In the genomic region with DNA sequence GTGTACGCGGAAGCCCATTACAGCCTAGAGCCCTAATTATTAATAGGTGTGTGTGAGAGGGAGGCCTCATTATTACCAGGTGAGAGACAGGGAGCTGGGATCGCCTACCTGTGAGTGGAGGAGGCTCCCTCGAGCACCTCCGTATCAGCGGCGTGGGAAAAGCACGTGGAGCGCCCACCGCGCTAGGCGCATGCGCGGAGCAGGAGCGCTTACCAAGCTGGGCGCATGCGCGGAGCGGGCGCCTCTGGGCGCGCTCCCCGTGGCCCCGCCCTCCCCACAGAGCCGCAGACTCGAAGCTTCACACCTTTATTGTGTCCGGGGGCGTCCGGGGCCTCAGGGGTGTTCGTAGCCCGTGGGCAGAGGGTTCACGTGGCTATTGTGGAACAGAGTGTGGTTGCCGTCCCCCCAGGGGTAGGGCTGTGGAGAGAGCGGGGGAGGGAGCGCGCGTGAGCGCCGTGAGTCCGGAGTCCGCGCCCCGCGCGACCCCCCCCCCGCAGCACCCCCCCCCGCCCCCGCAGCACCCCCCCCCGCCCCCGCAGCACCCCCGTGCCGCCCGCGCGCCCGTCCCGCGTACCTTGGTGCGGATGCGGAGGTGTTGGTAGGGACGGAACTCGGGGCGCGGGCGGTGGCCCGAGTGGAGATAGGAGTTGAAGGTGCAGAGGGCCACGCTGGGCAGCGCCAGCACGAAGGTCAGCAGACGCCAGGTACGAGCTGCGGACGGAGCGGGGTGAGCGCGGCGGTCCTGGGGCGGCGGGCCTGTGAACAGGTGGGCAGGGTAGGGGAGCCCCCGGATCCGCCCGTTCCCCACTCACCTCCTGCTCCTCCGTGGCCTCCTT, we compare ENCODE assay signal across 8 cellular contexts. TPM values are rescaled to one million over a fixed set of nuclear protein-coding genes. Genes with fewer than 3 reads are reported as not detected.
DNase-seq lines count a peak whose midpoint lies in the region; ATAC-seq and TF ChIP-seq lines count a peak whose summit lies in the region.

No MANE protein-coding gene starts in this region.

- H3K4me1 ChIP-seq in osteoblast (ENCODE audit: insufficient read depth, low read length) (no peaks in the 10 kb centered on the region), suprapubic skin (peaks cover 16% of the 10 kb centered on the region)

- H3K36me3 ChIP-seq in osteoblast (ENCODE audit: insufficient read depth, low read length): no peaks in the 10 kb centered on the region
- H3K36me3 ChIP-seq in suprapubic skin: no peaks in the 10 kb centered on the region

- H3K27me3 ChIP-seq in osteoblast (ENCODE audit: insufficient read depth, low read length) (peaks cover 11% of the 10 kb centered on the region), suprapubic skin (peaks cover under 1% of the 10 kb centered on the region)

- peak overlapping the region; percentile 74 for H2AFZ ChIP-seq in osteoblast (ENCODE audit: low read length)

- no peaks in the 10 kb centered on the region for H3K79me2 ChIP-seq in osteoblast (ENCODE audit: insufficient read depth, low read length)

- no peak overlapping the region for H3K27ac ChIP-seq in osteoblast (ENCODE audit: low read depth, low read length)
- H3K27ac ChIP-seq in suprapubic skin: no peak overlapping the region

- H3K4me3 ChIP-seq in fibroblast of pulmonary artery (replicated peaks; ENCODE audit: low read depth, low read length) (peak overlapping the region; percentile 32), osteoblast (ENCODE audit: insufficient read depth, low read length) (peak overlapping the region; percentile 51), suprapubic skin (peak overlapping the region; percentile 44)

- ATAC-seq in GM21360 (IDR thresholded peaks at IDR 0.05; ENCODE audit: unreplicated experiment): no peak

- no peak for TF ChIP-seq RAD21 in Ishikawa (IDR thresholded peaks at IDR 0.05; ENCODE audit: low read depth)

- 58% methylated on average over 5 of the region's 83 CpGs for WGBS in suprapubic skin

- DNase-seq in activated T-cell treated with anti-CD3 and anti-CD28 coated beads, Interleukin-2, amount 50 U/mL, for 1 hour: peak; percentile 76
- DNase-seq in fibroblast of pulmonary artery (ENCODE audit: low read depth) (peak; percentile 47), osteoblast (ENCODE audit: insufficient read length, low spot score, missing footprints) (peak; percentile 94), suprapubic skin (ENCODE audit: low spot score in 2 of 2) (no peak), cortex of kidney (lab: John Stamatoyannopoulos, UW) (no peak), DMS79 treated with DMSO at 0.1 percent for 48 hours (lab: John Stamatoyannopoulos, UW) (no peak)

- no peaks in the 10 kb centered on the region for H3K9me3 ChIP-seq in osteoblast (ENCODE audit: low read depth, low read length)
- no peaks in the 10 kb centered on the region for H3K9me3 ChIP-seq in suprapubic skin

- TF ChIP-seq EP300 in Ishikawa (IDR thresholded peaks at IDR 0.05; ENCODE audit: borderline replicate concordance) (no peak), suprapubic skin (IDR thresholded peaks at IDR 0.05) (no peak)

- H3K4me2 ChIP-seq in osteoblast (ENCODE audit: insufficient read depth, low read length): peak overlapping the region; percentile 57

- TF ChIP-seq POLR2A in suprapubic skin (IDR thresholded peaks at IDR 0.05): no peak

- no peaks in the 10 kb centered on the region for H4K20me1 ChIP-seq in osteoblast (ENCODE audit: insufficient read depth, low read length)

- TF ChIP-seq CTCF in fibroblast of pulmonary artery (IDR thresholded peaks at IDR 0.05; ENCODE audit: low read length, missing control alignments) (no peak), osteoblast (IDR thresholded peaks at IDR 0.05; ENCODE audit: extremely low read depth, low read depth, low read length) (no peak), suprapubic skin (IDR thresholded peaks at IDR 0.05) (no peak)

TF ChIP-seq in Ishikawa, 13 proteins besides CTCF, POLR2A, EP300 and RAD21:
- TF ChIP-seq TAF1 (IDR thresholded peaks at IDR 0.05; ENCODE audit: low read depth): no peak
- TF ChIP-seq, protein P1, sequence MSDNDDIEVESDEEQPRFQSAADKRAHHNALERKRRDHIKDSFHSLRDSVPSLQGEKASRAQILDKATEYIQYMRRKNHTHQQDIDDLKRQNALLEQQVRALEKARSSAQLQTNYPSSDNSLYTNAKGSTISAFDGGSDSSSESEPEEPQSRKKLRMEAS (IDR thresholded peaks at IDR 0.05): peak; percentile 96

RNA-seq across cellular contexts. Expression of gene COX6A2, which starts 0.5 kb away (rescaled TPM):
- not detected in 2 replicates for total RNA-seq in osteoblast
- total RNA-seq in suprapubic skin: not detected

RNA-seq across cellular contexts. Expression of gene ZNF843, which starts 14.9 kb away (rescaled TPM):
- total RNA-seq in osteoblast (1.1 and 1.2 TPM in 2 replicates), suprapubic skin (1 to 10 TPM; 1.0 to 5.3 (median 1.8) TPM)

RNA-seq across cellular contexts. Expression of gene ARMC5, which starts 31.6 kb away (rescaled TPM):
- 10.6 and 12.7 TPM in 2 replicates for total RNA-seq in osteoblast
- 10 to 100 TPM in 3 of 4 donors, 1 to 10 TPM in 1; 9.7 to 24.3 (median 17.9) TPM for total RNA-seq in suprapubic skin

RNA-seq across cellular contexts. Expression of gene ITGAD, which starts 34.5 kb away (rescaled TPM):
- total RNA-seq in osteoblast (not detected in 2 replicates), suprapubic skin (not detected)

RNA-seq across cellular contexts. Expression of gene TGFB1I1, which starts 44.3 kb away (rescaled TPM):
- 60.1 and 70.4 TPM in 2 replicates for total RNA-seq in osteoblast
- total RNA-seq in suprapubic skin: 10 to 100 TPM; 13.2 to 18.8 (median 14.6) TPM

Comparison
In these comparisons a context has a peak if more than half of its experiments do, and no peak if none do; other contexts are left out.
1. DNase-seq: peak in activated T-cell treated with anti-CD3 and anti-CD28 coated beads, Interleukin-2, amount 50 U/mL, for 1 hour (single experiment), fibroblast of pulmonary artery (single experiment) and osteoblast (single experiment); none in suprapubic skin (0 of 2), cortex of kidney (single experiment) and DMS79 treated with DMSO at 0.1 percent for 48 hours (single experiment).
2. Peak in every context shown above with its lines, with median percentiles within 50 percentile points of each other: H3K4me3 ChIP-seq.